ENCODE assay signal across 8 cellular contexts in genomic region chrX:154396948-154397887, GRCh38. TPM values are rescaled to one million over a fixed set of nuclear protein-coding genes. Genes with fewer than 3 reads are reported as not detected.
DNase-seq lines count a peak whose midpoint lies in the region; ATAC-seq and FAIRE-seq lines count a peak whose summit lies in the region.

No MANE protein-coding gene starts in this region.

- FAIRE-seq in GM19239 (lab: Jason Lieb, UNC) = peak; percentile 82

- peak; percentile 29 for ATAC-seq in CD4-positive, CD25-positive, alpha-beta regulatory T cell (ENCODE audit: low read depth in 2 of 2)
- peak; percentile 59 for ATAC-seq in HG03354 (IDR thresholded peaks at IDR 0.05; ENCODE audit: poor library complexity, severe bottlenecking, unreplicated experiment)

- H3K4me1 Mint-ChIP-seq in CD4-positive, CD25-positive, alpha-beta regulatory T cell = peaks cover 4 to 31% (median 8%) of the 10 kb centered on the region in 4 donors
- peaks cover 5% of the 10 kb centered on the region for H3K4me1 Mint-ChIP-seq in activated T-helper 2 cell treated with anti-CD3 and anti-CD28 coated beads, Interferon-gamma antibody, Interleukin-2, Interleukin-4, amounts not matched to agents 10 μg/mL and 5 μg/mL and 100 μg/mL, durations not matched to agents 14 hours and 24 hours and 36 hours (ENCODE audit: low read depth)

- WGBS in urinary bladder = 3% methylated on average over 55 of the region's 56 CpGs

- peaks cover 14% of the 10 kb centered on the region for H3K36me3 Mint-ChIP-seq in CD4-positive, CD25-positive, alpha-beta regulatory T cell
- H3K36me3 Mint-ChIP-seq in activated T-helper 2 cell treated with anti-CD3 and anti-CD28 coated beads, Interferon-gamma antibody, Interleukin-2, Interleukin-4, amounts not matched to agents 10 μg/mL and 5 μg/mL and 100 μg/mL, durations not matched to agents 14 hours and 24 hours and 36 hours (ENCODE audit: low read depth) = peaks cover 36% of the 10 kb centered on the region

- H3K9me3 ChIP-seq in CD4-positive, CD25-positive, alpha-beta regulatory T cell (ENCODE audit: control insufficient read depth in 2 of 2, low read length in 2 of 2) = no peaks in the 10 kb centered on the region

- no peaks in the 10 kb centered on the region for H3K27me3 ChIP-seq in CD4-positive, CD25-positive, alpha-beta regulatory T cell (ENCODE audit: control insufficient read depth, insufficient read depth, low read length)

- peak in 2 of 3 donors; percentile 37 to 64 for DNase-seq in CD4-positive, CD25-positive, alpha-beta regulatory T cell
- no peak for DNase-seq in GM19239 (ENCODE audit: insufficient read length, low spot score)
- DNase-seq in NOMO-1 treated with dmso at 0.1 percent for 144 hours (lab: John Stamatoyannopoulos, UW; ENCODE audit: unreplicated experiment) = peak; percentile 39
- peak; percentile 53 for DNase-seq in activated T-helper 2 cell treated with anti-CD3 and anti-CD28 coated beads, Interferon-gamma antibody, Interleukin-2, Interleukin-4, amounts not matched to agents 10 μg/mL and 5 μg/mL and 100 μg/mL, durations not matched to agents 14 hours and 24 hours and 36 hours (ENCODE audit: low spot score)
- peak; percentile 45 for DNase-seq in foreskin melanocyte
- DNase-seq in nucleus accumbens (lab: John Stamatoyannopoulos, UW) = peak in 37 of 56 donors; percentile 19 to 77 (median 55)

- peak overlapping the region; percentile 19 for H3K4me3 ChIP-seq in CD4-positive, CD25-positive, alpha-beta regulatory T cell (ENCODE audit: low read depth, low read length)
- H3K4me3 ChIP-seq in urinary bladder (ENCODE audit: low read depth, low read length) = peak overlapping the region; percentile 53

- intact Hi-C loops in activated T-helper 2 cell treated with anti-CD3 and anti-CD28 coated beads, Interferon-gamma antibody, Interleukin-2, Interleukin-4, amounts not matched to agents 10 μg/mL and 5 μg/mL and 100 μg/mL, durations not matched to agents 14 hours and 24 hours and 36 hours (cut with micrococcal nuclease) = loop anchor here (5.0 kb wide), 1 partner anchor 40 kb away; the partner anchor contains the start of gene GDI1

- peaks cover 9% of the 10 kb centered on the region for H3K36me3 ChIP-seq in CD4-positive, CD25-positive, alpha-beta regulatory T cell (ENCODE audit: control insufficient read depth, insufficient read depth, low read length)
- H3K36me3 ChIP-seq in urinary bladder (ENCODE audit: insufficient read depth) = peaks cover 3% of the 10 kb centered on the region

- H3K4me3 Mint-ChIP-seq in CD4-positive, CD25-positive, alpha-beta regulatory T cell = peak overlapping the region; percentile 94 to 99 (median 97)
- H3K4me3 Mint-ChIP-seq in activated T-helper 2 cell treated with anti-CD3 and anti-CD28 coated beads, Interferon-gamma antibody, Interleukin-2, Interleukin-4, amounts not matched to agents 10 μg/mL and 5 μg/mL and 100 μg/mL, durations not matched to agents 14 hours and 24 hours and 36 hours (ENCODE audit: low read depth) = peak overlapping the region; percentile 100

- H3K9me3 Mint-ChIP-seq in CD4-positive, CD25-positive, alpha-beta regulatory T cell = no peaks in the 10 kb centered on the region
- no peaks in the 10 kb centered on the region for H3K9me3 Mint-ChIP-seq in activated T-helper 2 cell treated with anti-CD3 and anti-CD28 coated beads, Interferon-gamma antibody, Interleukin-2, Interleukin-4, amounts not matched to agents 10 μg/mL and 5 μg/mL and 100 μg/mL, durations not matched to agents 14 hours and 24 hours and 36 hours

- H3K4me1 ChIP-seq in CD4-positive, CD25-positive, alpha-beta regulatory T cell (ENCODE audit: control insufficient read depth, insufficient read depth, low read length, poor library complexity, severe bottlenecking) = peaks cover 19% of the 10 kb centered on the region
- no peaks in the 10 kb centered on the region for H3K4me1 ChIP-seq in urinary bladder (ENCODE audit: insufficient read depth)

- peak overlapping the region; percentile 99 to 100 (median 99) for H3K27ac Mint-ChIP-seq in CD4-positive, CD25-positive, alpha-beta regulatory T cell
- peak overlapping the region; percentile 100 for H3K27ac Mint-ChIP-seq in activated T-helper 2 cell treated with anti-CD3 and anti-CD28 coated beads, Interferon-gamma antibody, Interleukin-2, Interleukin-4, amounts not matched to agents 10 μg/mL and 5 μg/mL and 100 μg/mL, durations not matched to agents 14 hours and 24 hours and 36 hours

- peak overlapping the region; percentile 95 for H3K27ac ChIP-seq in CD4-positive, CD25-positive, alpha-beta regulatory T cell (ENCODE audit: insufficient read depth, low read length, poor library complexity, severe bottlenecking)
- peak overlapping the region; percentile 98 for H3K27ac ChIP-seq in urinary bladder (ENCODE audit: low read depth)

- H3K27me3 Mint-ChIP-seq in CD4-positive, CD25-positive, alpha-beta regulatory T cell = peaks cover 12% of the 10 kb centered on the region
- H3K27me3 Mint-ChIP-seq in activated T-helper 2 cell treated with anti-CD3 and anti-CD28 coated beads, Interferon-gamma antibody, Interleukin-2, Interleukin-4, amounts not matched to agents 10 μg/mL and 5 μg/mL and 100 μg/mL, durations not matched to agents 14 hours and 24 hours and 36 hours (ENCODE audit: low read depth) = no peaks in the 10 kb centered on the region

RNA-seq across cellular contexts. Expression of gene RPL10, which starts 1.0 kb away (rescaled TPM):
- 4,192 TPM for total RNA-seq in CD4-positive, CD25-positive, alpha-beta regulatory T cell
- 1,000 to 10,000 TPM; 3,877 to 6,073 (median 4,905) TPM for polyA plus RNA-seq in CD4-positive, CD25-positive, alpha-beta regulatory T cell
- 2,692 and 2,787 TPM in 2 replicates for total RNA-seq in activated T-helper 2 cell treated with anti-CD3 and anti-CD28 coated beads, Interferon-gamma antibody, Interleukin-2, Interleukin-4, amounts not matched to agents 10 μg/mL and 5 μg/mL and 100 μg/mL, durations not matched to agents 14 hours and 24 hours and 36 hours
- total RNA-seq in urinary bladder = 3,691 TPM
- polyA plus RNA-seq in urinary bladder = 5,631 TPM

RNA-seq across cellular contexts. Expression of gene DNASE1L1, which starts 11.8 kb away (rescaled TPM):
- 29.7 TPM for total RNA-seq in CD4-positive, CD25-positive, alpha-beta regulatory T cell
- 10 to 100 TPM; 12.2 to 23.1 (median 19.1) TPM for polyA plus RNA-seq in CD4-positive, CD25-positive, alpha-beta regulatory T cell
- 18.1 TPM in 2 replicates for total RNA-seq in activated T-helper 2 cell treated with anti-CD3 and anti-CD28 coated beads, Interferon-gamma antibody, Interleukin-2, Interleukin-4, amounts not matched to agents 10 μg/mL and 5 μg/mL and 100 μg/mL, durations not matched to agents 14 hours and 24 hours and 36 hours
- total RNA-seq in urinary bladder = 11.9 TPM
- polyA plus RNA-seq in urinary bladder = 22.3 TPM

RNA-seq across cellular contexts. Expression of gene TAFAZZIN, which starts 14.1 kb away (rescaled TPM):
- total RNA-seq in CD4-positive, CD25-positive, alpha-beta regulatory T cell = 84.2 TPM
- polyA plus RNA-seq in CD4-positive, CD25-positive, alpha-beta regulatory T cell = 10 to 100 TPM; 28.4 to 37.7 (median 34.3) TPM
- 77.3 TPM in 2 replicates for total RNA-seq in activated T-helper 2 cell treated with anti-CD3 and anti-CD28 coated beads, Interferon-gamma antibody, Interleukin-2, Interleukin-4, amounts not matched to agents 10 μg/mL and 5 μg/mL and 100 μg/mL, durations not matched to agents 14 hours and 24 hours and 36 hours
- 13.4 TPM for total RNA-seq in urinary bladder
- polyA plus RNA-seq in urinary bladder = 33.4 TPM

RNA-seq across cellular contexts. Expression of gene EMD, which starts 18.1 kb away (rescaled TPM):
- 133 TPM for total RNA-seq in CD4-positive, CD25-positive, alpha-beta regulatory T cell
- 10 to 100 TPM; 31.8 to 44.0 (median 34.6) TPM for polyA plus RNA-seq in CD4-positive, CD25-positive, alpha-beta regulatory T cell
- 95.6 and 98.8 TPM in 2 replicates for total RNA-seq in activated T-helper 2 cell treated with anti-CD3 and anti-CD28 coated beads, Interferon-gamma antibody, Interleukin-2, Interleukin-4, amounts not matched to agents 10 μg/mL and 5 μg/mL and 100 μg/mL, durations not matched to agents 14 hours and 24 hours and 36 hours
- total RNA-seq in urinary bladder = 25.9 TPM
- polyA plus RNA-seq in urinary bladder = 138 TPM

RNA-seq across cellular contexts. Expression of gene FLNA, which starts 22.8 kb away (rescaled TPM):
- 1,918 TPM for total RNA-seq in CD4-positive, CD25-positive, alpha-beta regulatory T cell
- 100 to 1,000 TPM; 219 to 283 (median 250) TPM for polyA plus RNA-seq in CD4-positive, CD25-positive, alpha-beta regulatory T cell
- 1,005 and 1,026 TPM in 2 replicates for total RNA-seq in activated T-helper 2 cell treated with anti-CD3 and anti-CD28 coated beads, Interferon-gamma antibody, Interleukin-2, Interleukin-4, amounts not matched to agents 10 μg/mL and 5 μg/mL and 100 μg/mL, durations not matched to agents 14 hours and 24 hours and 36 hours
- 1,306 TPM for total RNA-seq in urinary bladder
- polyA plus RNA-seq in urinary bladder = 6,054 TPM
